In genomic region chr13:60396783-60397692, GRCh38 we compare ENCODE assay signal across 1 cellular context.
TF ChIP-seq lines count a peak whose summit lies in the region.

TDRD3 (plus strand) TSS chr13:60397220; CDS start chr13:60397365, 145 bp downstream.

TF ChIP-seq in HepG2, 621 proteins besides CTCF, POLR2A, EP300 and RAD21 (continued from another document and continues in another):
- TF ChIP-seq ZUFSP (CRISPR knock-in tag; IDR thresholded peaks at IDR 0.05; ENCODE audit: borderline replicate concordance), result no peak
- TF ChIP-seq HNF4G (IDR thresholded peaks at IDR 0.05; ENCODE audit: borderline replicate concordance, low read depth, low read length), result no peak
- no peak for TF ChIP-seq HNF4G (CRISPR knock-in tag; IDR thresholded peaks at IDR 0.05; ENCODE audit: borderline replicate concordance, low read depth)
- TF ChIP-seq HES4 (CRISPR knock-in tag; IDR thresholded peaks at IDR 0.05; ENCODE audit: borderline replicate concordance), result no peak; the same call in 1 of the 2 replicates
- no peak for TF ChIP-seq ZBTB3 (CRISPR knock-in tag; IDR thresholded peaks at IDR 0.05; ENCODE audit: borderline replicate concordance, low read depth)
- no peak for TF ChIP-seq ZNF546 (CRISPR knock-in tag; conservative IDR thresholded peaks at IDR 0.05)
- no peak for TF ChIP-seq MEF2D (CRISPR knock-in tag; IDR thresholded peaks at IDR 0.05)
- no peak for TF ChIP-seq CEBPZ (IDR thresholded peaks at IDR 0.05; ENCODE audit: low read length)
- no peak for TF ChIP-seq ATM (IDR thresholded peaks at IDR 0.05; ENCODE audit: borderline replicate concordance)
- TF ChIP-seq NFE2L1 (CRISPR knock-in tag; IDR thresholded peaks at IDR 0.05; ENCODE audit: borderline replicate concordance), result no peak
- no peak for TF ChIP-seq BORCS8-MEF2B (CRISPR knock-in tag; IDR thresholded peaks at IDR 0.05)
- no peak for TF ChIP-seq PPARG (CRISPR knock-in tag; conservative IDR thresholded peaks at IDR 0.05)
- no peak for TF ChIP-seq KAT2B (IDR thresholded peaks at IDR 0.05; ENCODE audit: borderline replicate concordance, low read depth, low read length)
- TF ChIP-seq NPAS2 (CRISPR knock-in tag; IDR thresholded peaks at IDR 0.05; ENCODE audit: borderline replicate concordance), result no peak
- TF ChIP-seq JARID2 (CRISPR knock-in tag; IDR thresholded peaks at IDR 0.05; ENCODE audit: insufficient replicate concordance), result no peak
- TF ChIP-seq, protein P1, sequence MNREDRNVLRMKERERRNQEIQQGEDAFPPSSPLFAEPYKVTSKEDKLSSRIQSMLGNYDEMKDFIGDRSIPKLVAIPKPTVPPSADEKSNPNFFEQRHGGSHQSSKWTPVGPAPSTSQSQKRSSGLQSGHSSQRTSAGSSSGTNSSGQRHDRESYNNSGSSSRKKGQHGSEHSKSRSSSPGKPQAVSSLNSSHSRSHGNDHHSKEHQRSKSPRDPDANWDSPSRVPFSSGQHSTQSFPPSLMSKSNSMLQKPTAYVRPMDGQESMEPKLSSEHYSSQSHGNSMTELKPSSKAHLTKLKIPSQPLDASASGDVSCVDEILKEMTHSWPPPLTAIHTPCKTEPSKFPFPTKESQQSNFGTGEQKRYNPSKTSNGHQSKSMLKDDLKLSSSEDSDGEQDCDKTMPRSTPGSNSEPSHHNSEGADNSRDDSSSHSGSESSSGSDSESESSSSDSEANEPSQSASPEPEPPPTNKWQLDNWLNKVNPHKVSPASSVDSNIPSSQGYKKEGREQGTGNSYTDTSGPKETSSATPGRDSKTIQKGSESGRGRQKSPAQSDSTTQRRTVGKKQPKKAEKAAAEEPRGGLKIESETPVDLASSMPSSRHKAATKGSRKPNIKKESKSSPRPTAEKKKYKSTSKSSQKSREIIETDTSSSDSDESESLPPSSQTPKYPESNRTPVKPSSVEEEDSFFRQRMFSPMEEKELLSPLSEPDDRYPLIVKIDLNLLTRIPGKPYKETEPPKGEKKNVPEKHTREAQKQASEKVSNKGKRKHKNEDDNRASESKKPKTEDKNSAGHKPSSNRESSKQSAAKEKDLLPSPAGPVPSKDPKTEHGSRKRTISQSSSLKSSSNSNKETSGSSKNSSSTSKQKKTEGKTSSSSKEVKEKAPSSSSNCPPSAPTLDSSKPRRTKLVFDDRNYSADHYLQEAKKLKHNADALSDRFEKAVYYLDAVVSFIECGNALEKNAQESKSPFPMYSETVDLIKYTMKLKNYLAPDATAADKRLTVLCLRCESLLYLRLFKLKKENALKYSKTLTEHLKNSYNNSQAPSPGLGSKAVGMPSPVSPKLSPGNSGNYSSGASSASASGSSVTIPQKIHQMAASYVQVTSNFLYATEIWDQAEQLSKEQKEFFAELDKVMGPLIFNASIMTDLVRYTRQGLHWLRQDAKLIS (CRISPR knock-in tag; IDR thresholded peaks at IDR 0.05), result no peak
- TF ChIP-seq, protein P2, sequence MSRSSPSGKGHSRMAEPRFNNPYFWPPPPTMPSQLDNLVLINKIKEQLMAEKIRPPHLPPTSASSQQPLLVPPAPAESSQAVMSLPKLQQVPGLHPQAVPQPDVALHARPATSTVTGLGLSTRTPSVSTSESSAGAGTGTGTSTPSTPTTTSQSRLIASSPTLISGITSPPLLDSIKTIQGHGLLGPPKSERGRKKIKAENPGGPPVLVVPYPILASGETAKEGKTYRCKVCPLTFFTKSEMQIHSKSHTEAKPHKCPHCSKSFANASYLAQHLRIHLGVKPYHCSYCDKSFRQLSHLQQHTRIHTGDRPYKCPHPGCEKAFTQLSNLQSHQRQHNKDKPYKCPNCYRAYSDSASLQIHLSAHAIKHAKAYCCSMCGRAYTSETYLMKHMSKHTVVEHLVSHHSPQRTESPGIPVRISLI (CRISPR knock-in tag; IDR thresholded peaks at IDR 0.05; ENCODE audit: borderline replicate concordance), result peak; percentile 51; the same call in 1 of the 2 replicates
- TF ChIP-seq IKZF4 (CRISPR knock-in tag; IDR thresholded peaks at IDR 0.05; ENCODE audit: borderline replicate concordance, low read depth, not compliant biosample characterization), result no peak
- no peak for TF ChIP-seq MXD4 (CRISPR knock-in tag; IDR thresholded peaks at IDR 0.05)
- no peak for TF ChIP-seq SUZ12 (IDR thresholded peaks at IDR 0.05; ENCODE audit: low read depth, low read length)
- no peak; the same call in 1 of the 2 replicates for TF ChIP-seq MXD3 (CRISPR knock-in tag; IDR thresholded peaks at IDR 0.05)
- TF ChIP-seq ZNF256 (CRISPR knock-in tag; conservative IDR thresholded peaks at IDR 0.05), result no peak
- no peak for TF ChIP-seq TRIM24 (CRISPR knock-in tag; IDR thresholded peaks at IDR 0.05)
- 0 out of 2 replicates have a peak, but pooled peaks have one; percentile 56 for TF ChIP-seq NAIF1 (CRISPR knock-in tag; IDR thresholded peaks at IDR 0.05; ENCODE audit: borderline replicate concordance)
- TF ChIP-seq TGIF2 (CRISPR knock-in tag; IDR thresholded peaks at IDR 0.05), result no peak
- TF ChIP-seq, protein P3, sequence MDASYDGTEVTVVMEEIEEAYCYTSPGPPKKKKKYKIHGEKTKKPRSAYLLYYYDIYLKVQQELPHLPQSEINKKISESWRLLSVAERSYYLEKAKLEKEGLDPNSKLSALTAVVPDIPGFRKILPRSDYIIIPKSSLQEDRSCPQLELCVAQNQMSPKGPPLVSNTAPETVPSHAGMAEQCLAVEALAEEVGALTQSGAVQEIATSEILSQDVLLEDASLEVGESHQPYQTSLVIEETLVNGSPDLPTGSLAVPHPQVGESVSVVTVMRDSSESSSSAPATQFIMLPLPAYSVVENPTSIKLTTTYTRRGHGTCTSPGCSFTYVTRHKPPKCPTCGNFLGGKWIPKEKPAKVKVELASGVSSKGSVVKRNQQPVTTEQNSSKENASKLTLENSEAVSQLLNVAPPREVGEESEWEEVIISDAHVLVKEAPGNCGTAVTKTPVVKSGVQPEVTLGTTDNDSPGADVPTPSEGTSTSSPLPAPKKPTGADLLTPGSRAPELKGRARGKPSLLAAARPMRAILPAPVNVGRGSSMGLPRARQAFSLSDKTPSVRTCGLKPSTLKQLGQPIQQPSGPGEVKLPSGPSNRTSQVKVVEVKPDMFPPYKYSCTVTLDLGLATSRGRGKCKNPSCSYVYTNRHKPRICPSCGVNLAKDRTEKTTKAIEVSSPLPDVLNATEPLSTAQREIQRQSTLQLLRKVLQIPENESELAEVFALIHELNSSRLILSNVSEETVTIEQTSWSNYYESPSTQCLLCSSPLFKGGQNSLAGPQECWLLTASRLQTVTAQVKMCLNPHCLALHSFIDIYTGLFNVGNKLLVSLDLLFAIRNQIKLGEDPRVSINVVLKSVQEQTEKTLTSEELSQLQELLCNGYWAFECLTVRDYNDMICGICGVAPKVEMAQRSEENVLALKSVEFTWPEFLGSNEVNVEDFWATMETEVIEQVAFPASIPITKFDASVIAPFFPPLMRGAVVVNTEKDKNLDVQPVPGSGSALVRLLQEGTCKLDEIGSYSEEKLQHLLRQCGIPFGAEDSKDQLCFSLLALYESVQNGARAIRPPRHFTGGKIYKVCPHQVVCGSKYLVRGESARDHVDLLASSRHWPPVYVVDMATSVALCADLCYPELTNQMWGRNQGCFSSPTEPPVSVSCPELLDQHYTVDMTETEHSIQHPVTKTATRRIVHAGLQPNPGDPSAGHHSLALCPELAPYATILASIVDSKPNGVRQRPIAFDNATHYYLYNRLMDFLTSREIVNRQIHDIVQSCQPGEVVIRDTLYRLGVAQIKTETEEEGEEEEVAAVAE (CRISPR knock-in tag; IDR thresholded peaks at IDR 0.05; ENCODE audit: borderline replicate concordance), result peak; percentile 23; the same call in 1 of the 2 replicates
- TF ChIP-seq YEATS4 (CRISPR knock-in tag; IDR thresholded peaks at IDR 0.05; ENCODE audit: borderline replicate concordance), result peak; percentile 4; the same call in 1 of the 2 replicates
- TF ChIP-seq, protein P4, sequence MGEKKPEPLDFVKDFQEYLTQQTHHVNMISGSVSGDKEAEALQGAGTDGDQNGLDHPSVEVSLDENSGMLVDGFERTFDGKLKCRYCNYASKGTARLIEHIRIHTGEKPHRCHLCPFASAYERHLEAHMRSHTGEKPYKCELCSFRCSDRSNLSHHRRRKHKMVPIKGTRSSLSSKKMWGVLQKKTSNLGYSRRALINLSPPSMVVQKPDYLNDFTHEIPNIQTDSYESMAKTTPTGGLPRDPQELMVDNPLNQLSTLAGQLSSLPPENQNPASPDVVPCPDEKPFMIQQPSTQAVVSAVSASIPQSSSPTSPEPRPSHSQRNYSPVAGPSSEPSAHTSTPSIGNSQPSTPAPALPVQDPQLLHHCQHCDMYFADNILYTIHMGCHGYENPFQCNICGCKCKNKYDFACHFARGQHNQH (CRISPR knock-in tag; IDR thresholded peaks at IDR 0.05), result no peak
- TF ChIP-seq KDM4B (CRISPR knock-in tag; IDR thresholded peaks at IDR 0.05), result no peak
- no peak for TF ChIP-seq RARG (CRISPR knock-in tag; IDR thresholded peaks at IDR 0.05; ENCODE audit: low read depth)
- TF ChIP-seq SPEN (CRISPR knock-in tag; IDR thresholded peaks at IDR 0.05; ENCODE audit: low read depth), result peak; percentile 35; the same call in 1 of the 2 replicates
- TF ChIP-seq ZBTB20 (CRISPR knock-in tag; IDR thresholded peaks at IDR 0.05; ENCODE audit: borderline replicate concordance, low read depth), result peak; percentile 40; the same call in 1 of the 2 replicates
- 0 out of 2 replicates have a peak, but pooled peaks have one; percentile 77 for TF ChIP-seq ZNF615 (CRISPR knock-in tag; IDR thresholded peaks at IDR 0.05; ENCODE audit: borderline replicate concordance)
- no peak; the same call in 1 of the 2 replicates for TF ChIP-seq ZIK1 (CRISPR knock-in tag; IDR thresholded peaks at IDR 0.05; ENCODE audit: borderline replicate concordance, low read depth)
- peak; percentile 33; the same call in 1 of the 2 replicates for TF ChIP-seq ZNF224 (CRISPR knock-in tag; IDR thresholded peaks at IDR 0.05)
- TF ChIP-seq ZNF841 (CRISPR knock-in tag; IDR thresholded peaks at IDR 0.05; ENCODE audit: borderline replicate concordance), result no peak
- TF ChIP-seq TCF12 (IDR thresholded peaks at IDR 0.05), result no peak
- 0 out of 2 replicates have a peak, but pooled peaks have one; percentile 25 for TF ChIP-seq TCF12 (CRISPR knock-in tag; IDR thresholded peaks at IDR 0.05)
- no peak for TF ChIP-seq ZNF3 (CRISPR knock-in tag; IDR thresholded peaks at IDR 0.05)
- TF ChIP-seq THRA (CRISPR knock-in tag; IDR thresholded peaks at IDR 0.05; ENCODE audit: borderline replicate concordance), result no peak
- no peak for TF ChIP-seq ZNF782 (CRISPR knock-in tag; IDR thresholded peaks at IDR 0.05; ENCODE audit: borderline replicate concordance)
- no peak for TF ChIP-seq ZBTB25 (CRISPR knock-in tag; IDR thresholded peaks at IDR 0.05)
